Comparison of ENCODE assay signal across 17 cellular contexts in the genomic region with DNA sequence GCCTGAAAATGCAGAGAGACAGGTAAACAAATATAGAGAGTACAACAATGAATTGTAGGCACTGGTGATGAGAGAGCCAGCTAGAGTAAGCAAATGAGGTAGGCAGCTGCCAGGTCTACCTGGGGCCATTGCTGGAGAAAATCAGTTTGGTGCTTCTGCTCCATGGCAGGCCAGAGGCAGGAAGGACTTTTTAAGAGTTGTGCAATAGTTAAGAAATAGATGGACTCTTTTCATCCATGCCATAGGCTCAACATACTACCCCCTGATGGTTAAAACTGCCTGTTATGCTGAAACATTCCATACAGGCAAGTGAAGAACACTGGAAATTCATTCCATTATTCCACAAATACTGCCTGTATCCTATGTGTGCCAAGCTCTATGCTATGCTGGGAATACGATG.
DNase-seq lines count a peak whose midpoint lies in the region; ATAC-seq and TF ChIP-seq lines count a peak whose summit lies in the region.
"Had no signal": no experiment of that assay in that cellular context is flagged by ENCODE, and none has a peak within 500 bp of the region (broad histone marks: within the 10 kb centered on the region; RNA-seq: fewer than 3 reads in every experiment).

No MANE protein-coding gene starts in this region.

- H3K9me3 ChIP-seq in adipocyte (ENCODE audit: control insufficient read depth, low read length): no peaks in the 10 kb centered on the region
- H3K9me3 ChIP-seq: A549, BLaER1, HAP-1 had no signal

- H3K27me3 ChIP-seq in adipocyte (replicated peaks; ENCODE audit: control insufficient read depth, insufficient read depth, low read length): no peaks in the 10 kb centered on the region
- H3K27me3 ChIP-seq: BLaER1 had no signal

- DNase-seq in DMS53 (lab: John Stamatoyannopoulos, UW): peak; percentile 43
- DNase-seq in DMS53 treated with DMSO at 0.1 percent for 48 hours (lab: John Stamatoyannopoulos, UW; ENCODE audit: unreplicated experiment): no peak
- DNase-seq in AML-193 (lab: John Stamatoyannopoulos, UW): peak; percentile 5 to 19
- DNase-seq in adipocyte (ENCODE audit: low read depth): peak; percentile 32
- DNase-seq in stimulated activated naive CD8-positive, alpha-beta T cell treated with anti-CD3 and anti-CD28 coated beads, Interleukin-15, Interleukin-2, amounts not matched to agents 100 U/mL and 50 U/mL, for 24 hours: no peak
- no peak for DNase-seq in midbrain (lab: John Stamatoyannopoulos, UW)
- no peak for DNase-seq in amniotic stem cell (lab: John Stamatoyannopoulos, UW)
- DNase-seq: CD4-positive, alpha-beta memory T cell; DMS153; DND-41; EL; KBM-7 had no signal

- TF ChIP-seq EP300 in Ishikawa (IDR thresholded peaks at IDR 0.05; ENCODE audit: borderline replicate concordance): no peak

- H3K4me1 ChIP-seq in adipocyte (ENCODE audit: control insufficient read depth, insufficient read depth, low read length): peaks cover 9% of the 10 kb centered on the region
- H3K4me1 ChIP-seq: BLaER1, HAP-1 had no signal

- H3K36me3 ChIP-seq in adipocyte (ENCODE audit: control insufficient read depth, insufficient read depth, low read length, severe bottlenecking): no peaks in the 10 kb centered on the region
- H3K36me3 ChIP-seq: BLaER1, HAP-1 had no signal

- no peak for ATAC-seq in stimulated activated naive CD8-positive, alpha-beta T cell treated with anti-CD3 and anti-CD28 coated beads, Interleukin-15, Interleukin-2, amounts not matched to agents 100 U/mL and 50 U/mL, for 24 hours
- ATAC-seq: A549, GM12878 had no signal

- TF ChIP-seq RAD21 in Ishikawa (IDR thresholded peaks at IDR 0.05; ENCODE audit: low read depth): no peak

- H3K4me3 ChIP-seq in adipocyte (ENCODE audit: low read length): no peak overlapping the region
- H3K4me3 ChIP-seq: A549, BLaER1, GM12878, HAP-1 had no signal

- no peak overlapping the region for H3K9ac ChIP-seq in adipocyte (ENCODE audit: low read length)
- H3K9ac ChIP-seq: BLaER1 had no signal

TF ChIP-seq in Ishikawa, 13 proteins besides CTCF, POLR2A, EP300 and RAD21:
- TF ChIP-seq, protein P1, sequence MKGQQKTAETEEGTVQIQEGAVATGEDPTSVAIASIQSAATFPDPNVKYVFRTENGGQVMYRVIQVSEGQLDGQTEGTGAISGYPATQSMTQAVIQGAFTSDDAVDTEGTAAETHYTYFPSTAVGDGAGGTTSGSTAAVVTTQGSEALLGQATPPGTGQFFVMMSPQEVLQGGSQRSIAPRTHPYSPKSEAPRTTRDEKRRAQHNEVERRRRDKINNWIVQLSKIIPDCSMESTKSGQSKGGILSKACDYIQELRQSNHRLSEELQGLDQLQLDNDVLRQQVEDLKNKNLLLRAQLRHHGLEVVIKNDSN (IDR thresholded peaks at IDR 0.05): no peak
- TF ChIP-seq FOXM1 (IDR thresholded peaks at IDR 0.05; ENCODE audit: borderline replicate concordance, low read depth) (no peak), CEBPB (IDR thresholded peaks at IDR 0.05) (peak; percentile 51; the same call in 1 of the 2 replicates), REST (IDR thresholded peaks at IDR 0.05; ENCODE audit: low read depth) (no peak)

Comparison
In these comparisons a context has a peak if more than half of its experiments do, and no peak if none do; other contexts are left out.
1. DNase-seq: peak in DMS53 (single experiment), AML-193 (2 of 2) and adipocyte (single experiment); none in DMS53 treated with DMSO at 0.1 percent for 48 hours (single experiment), stimulated activated naive CD8-positive, alpha-beta T cell treated with anti-CD3 and anti-CD28 coated beads, Interleukin-15, Interleukin-2, amounts not matched to agents 100 U/mL and 50 U/mL, for 24 hours (single experiment), midbrain (single experiment) and amniotic stem cell (single experiment).